ENCODE assay signal across 15 cellular contexts in the genomic region with DNA sequence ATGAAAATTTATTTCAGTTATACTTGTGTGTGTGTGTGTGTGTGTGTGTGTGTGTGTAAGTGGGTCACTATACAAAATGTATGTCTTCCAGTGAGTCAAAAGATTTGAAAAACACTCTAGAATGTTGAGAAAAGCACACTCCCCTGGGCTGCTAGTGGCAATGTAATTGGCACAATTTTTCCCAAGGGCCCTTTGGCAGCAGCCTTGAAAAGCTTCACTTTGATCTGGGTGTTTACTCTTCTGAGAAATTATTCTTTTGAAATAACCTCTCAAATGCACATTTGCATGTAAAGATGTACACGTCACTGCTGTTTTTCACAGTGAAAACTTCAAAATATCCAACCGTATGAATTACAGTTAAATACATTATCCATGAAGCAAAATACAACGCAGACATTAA. TPM values are rescaled to one million over a fixed set of nuclear protein-coding genes. Genes with fewer than 3 reads are reported as not detected.
"Had no signal": no experiment of that assay in that cellular context is flagged by ENCODE, and none has a peak within 500 bp of the region (broad histone marks: within the 10 kb centered on the region; RNA-seq: fewer than 3 reads in every experiment).

No MANE protein-coding gene starts in this region.

- H3K27ac ChIP-seq: esophagus muscularis mucosa, hepatocyte, tibial artery had no signal

- DNase-seq: activated CD4-positive, alpha-beta T cell treated with anti-CD3 and anti-CD28 coated beads, Interleukin-2, amount 50 U/mL, for 1 hour; activated CD8-positive, alpha-beta memory T cell treated with anti-CD3 and anti-CD28 coated beads for 24 hours; activated naive CD4-positive, alpha-beta T cell treated with Interleukin-2 at 50 U/mL for 16 hours; anterior cingulate cortex; cortex of kidney; effector CD4-positive, alpha-beta T cell; islet precursor cell; naive thymus-derived CD8-positive, alpha-beta T cell; posterior cingulate gyrus; retina; stimulated activated CD4-positive, alpha-beta T cell treated with anti-CD3 and anti-CD28 coated beads, Interleukin-4, amount 100 ng/mL, for 24 hours; stimulated activated naive CD4-positive, alpha-beta T cell; tibial artery had no signal

- H3K36me3 ChIP-seq: esophagus muscularis mucosa, tibial artery had no signal

- H3K27me3 ChIP-seq: esophagus muscularis mucosa, hepatocyte, tibial artery had no signal

- H3K4me3 ChIP-seq: esophagus muscularis mucosa, hepatocyte, tibial artery had no signal

- H3K9me3 ChIP-seq: esophagus muscularis mucosa, tibial artery had no signal

- ATAC-seq: naive thymus-derived CD8-positive, alpha-beta T cell had no signal

RNA-seq across cellular contexts. Expression of gene SLC44A3, which starts 22.1 kb away (rescaled TPM):
- total RNA-seq: naive thymus-derived CD8-positive, alpha-beta T cell had no signal
- polyA plus RNA-seq: naive thymus-derived CD8-positive, alpha-beta T cell had no signal
